ENCODE assay signal across 8 cellular contexts in genomic region chr17:75405365-75406221, GRCh38. TPM values are rescaled to one million over a fixed set of nuclear protein-coding genes. Genes with fewer than 3 reads are reported as not detected.
A peak's percentile ranks its signal among the peaks of the same experiment; 100 is the strongest.
DNase-seq lines count a peak whose midpoint lies in the region; ATAC-seq and TF ChIP-seq lines count a peak whose summit lies in the region.

Gene GRB2, minus strand, starts transcription at chr17:75405678. Its CDS starts 12,050 bp downstream, at chr17:75393628.

- H3K27me3 ChIP-seq in BJ (ENCODE audit: control insufficient read depth, insufficient read depth, low read length) = peaks cover 5% of the 10 kb centered on the region; the same call in 1 of the 2 replicates

- peak within 1 kb of the TSS; percentile 93 for H3K4me3 ChIP-seq in BJ (ENCODE audit: low read depth, low read length)

- TF ChIP-seq CTCF in BJ (IDR thresholded peaks at IDR 0.05; ENCODE audit: insufficient read depth, low read depth, low read length) = no peak

- CTCF ChIA-PET in BJ (lab: Yijun Ruan, JAX) = interaction anchor here (0.8 to 2.4 kb wide), 11 partner anchors 9 to 165 kb away, joined by 3 to 12 read pairs (median 4); partner anchors contain the start of genes MIF4GD and SLC25A19

- H3K36me3 ChIP-seq in BJ (ENCODE audit: control insufficient read depth, insufficient read depth, low read length) = no peaks in the 10 kb centered on the region

- peak; percentile 58 for DNase-seq in BJ (ENCODE audit: low read depth)
- peak; percentile 73 for DNase-seq in NCI-H748 treated with DMSO at 0.1 percent for 48 hours (lab: John Stamatoyannopoulos, UW)
- DNase-seq in activated CD4-positive, alpha-beta T cell treated with anti-CD3 and anti-CD28 coated beads, Interleukin-2, amount 50 U/mL, for 24 hours (ENCODE audit: low read depth in 1 of 2, low spot score in 1 of 2) = peak; percentile 99
- DNase-seq in dedifferentiated amniotic fluid mesenchymal stem cell (ENCODE audit: extremely low spot score) = peak; percentile 97
- DNase-seq in left lobe of liver (ENCODE audit: low spot score) = peak; percentile 99
- peak; percentile 100 for DNase-seq in stimulated activated CD4-positive, alpha-beta T cell treated with anti-CD3 and anti-CD28 coated beads, Interleukin-2, amount 100 ng/mL, for 24 hours

- ATAC-seq in GM19372 (IDR thresholded peaks at IDR 0.05; ENCODE audit: low read depth, unreplicated experiment) (peak; percentile 78), HG03521 (IDR thresholded peaks at IDR 0.05; ENCODE audit: unreplicated experiment) (peak; percentile 84), left lobe of liver (peak; percentile 93)

- POLR2A ChIA-PET in BJ (lab: Charles Lee) = interaction anchor here (0.6 to 0.7 kb wide), 2 partner anchors 111 to 116 kb away, joined by 3 to 4 read pairs; partner anchors contain the start of gene SLC25A19

RNA-seq across cellular contexts. Expression of gene GRB2, which starts in this region (rescaled TPM):
- polyA plus RNA-seq in BJ (2011; rRNA removed) = 46.5 and 50.7 TPM in 2 replicates
- polyA minus RNA-seq in BJ (2011; rRNA and poly(A)+ RNA removed) = 17.7 and 19.5 TPM in 2 replicates
- 45.8 TPM for total RNA-seq in left lobe of liver

Comparison
In these comparisons a context has a peak if more than half of its experiments do, and no peak if none do; other contexts are left out.
1. Peak in every context shown above with its lines: DNase-seq, ATAC-seq and H3K4me3 ChIP-seq.